ENCODE assay signal across 12 cellular contexts in the genomic region with DNA sequence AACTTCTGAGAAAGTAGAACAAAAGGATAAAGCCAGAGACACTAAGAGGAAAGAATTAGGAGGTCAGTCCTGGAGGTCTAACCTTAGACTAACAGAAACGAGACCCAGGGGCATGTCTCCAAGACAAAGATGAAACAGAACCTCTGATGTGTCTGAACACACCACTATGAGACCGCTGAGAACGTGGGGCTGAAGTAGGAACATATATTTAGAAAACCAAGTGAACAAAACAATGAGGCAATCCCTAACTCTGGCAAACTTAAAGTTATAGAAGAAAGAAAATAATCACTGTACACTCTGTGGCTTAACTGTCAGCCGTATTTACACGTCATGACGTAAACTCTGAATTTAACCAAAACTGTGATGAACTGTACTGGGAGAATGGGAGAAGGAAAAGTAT. TPM values are rescaled to one million over a fixed set of nuclear protein-coding genes. Genes with fewer than 3 reads are reported as not detected.
DNase-seq lines count a peak whose midpoint lies in the region; ATAC-seq, FAIRE-seq and TF ChIP-seq lines count a peak whose summit lies in the region.
"Had no signal": no experiment of that assay in that cellular context is flagged by ENCODE, and none has a peak within 500 bp of the region (broad histone marks: within the 10 kb centered on the region; RNA-seq: fewer than 3 reads in every experiment).

No MANE protein-coding gene starts in this region.

- H4K8ac ChIP-seq in H1 (ENCODE audit: extremely low read depth, insufficient read depth, low read length) = no peak overlapping the region

- FAIRE-seq in H1 (lab: Jason Lieb, UNC) = no peak
- FAIRE-seq: pancreas had no signal

- TF ChIP-seq POLR2A in breast epithelium (IDR thresholded peaks at IDR 0.05) (no peak), H1 (IDR thresholded peaks at IDR 0.05; ENCODE audit: control extremely low read depth in 1 of 2, low read depth in 2 of 2, low read length in 2 of 2) (peak in 1 of 2 experiments; percentile 32; a peak in 2 of 3 replicates), transverse colon (IDR thresholded peaks at IDR 0.05) (no peak)

- peak overlapping the region; percentile 48 for H3K56ac ChIP-seq in H1 (replicated peaks; ENCODE audit: insufficient read length, low read depth, low read length)

- H2BK12ac ChIP-seq in H1 (ENCODE audit: low read depth, low read length) = peak overlapping the region; percentile 96; the same call in 1 of the 2 replicates

- in situ Hi-C loops in mammary epithelial cell (cut with MboI; ENCODE audit: low sequenced_read_pairs in 2 of 2) = no loop called here
- in situ Hi-C loops in transverse colon (cut with MboI; ENCODE audit: low pct_ligation_motif_present in 1 of 4, low pct_unique_long_range_greater_than_20kb in 1 of 4, low sequenced_read_pairs in 3 of 4) = no loop called here

- H2BK15ac ChIP-seq in H1 (ENCODE audit: low read length) = no peak overlapping the region

- peak overlapping the region; percentile 80 for H4K5ac ChIP-seq in H1 (ENCODE audit: insufficient read length, low read depth, low read length)

- no peak overlapping the region for H3K23ac ChIP-seq in H1 (ENCODE audit: insufficient read length)

- TF ChIP-seq CTCF in breast epithelium (IDR thresholded peaks at IDR 0.05) (no peak), mammary epithelial cell (conservative IDR thresholded peaks at IDR 0.05 in 1 of 2, IDR thresholded peaks at IDR 0.05 in 1 of 2; ENCODE audit: extremely low read depth in 1 of 2, insufficient read depth in 1 of 2, low read depth in 1 of 2, low read length in 2 of 2) (no peak), H1 (IDR thresholded peaks at IDR 0.05; ENCODE audit: control extremely low read depth in 1 of 3, insufficient read depth in 1 of 3, low read depth in 1 of 3, low read length in 3 of 3) (no peak), transverse colon (IDR thresholded peaks at IDR 0.05) (no peak), OCI-LY7 (conservative IDR thresholded peaks at IDR 0.05; ENCODE audit: low read length) (no peak)

- peak overlapping the region; percentile 97 to 100 for H3K27ac ChIP-seq in breast epithelium
- no peak overlapping the region for H3K27ac ChIP-seq in mammary epithelial cell (ENCODE audit: insufficient read depth, low read depth, low read length)
- peak overlapping the region; percentile 81 for H3K27ac ChIP-seq in H1 (ENCODE audit: low read depth, low read length)
- H3K27ac ChIP-seq in muscle layer of colon (ENCODE audit: low read depth, low read length) = peak overlapping the region; percentile 99
- peak overlapping the region; percentile 91 to 97 (median 94) for H3K27ac ChIP-seq in transverse colon
- H3K27ac ChIP-seq in OCI-LY7 (ENCODE audit: low read depth, low read length, poor library complexity, severe bottlenecking) = no peak overlapping the region

- DNase-seq in breast epithelium (ENCODE audit: low spot score in 2 of 2) (no peak), mammary epithelial cell (no peak), H1 (ENCODE audit: low read depth in 1 of 2, low spot score in 2 of 2) (no peak), transverse colon (no peak), T1000 (lab: John Stamatoyannopoulos, UW) (no peak), OCI-LY7 (ENCODE audit: low spot score) (no peak)
- DNase-seq: activated CD8-positive, alpha-beta T cell treated with anti-CD3 and anti-CD28 coated beads, Interleukin-2, amount 10 ng/mL, durations not matched to agents 7 days and 5 days; NCI-H526; pancreas had no signal

- peak overlapping the region; percentile 77 for H4K91ac ChIP-seq in H1 (replicated peaks; ENCODE audit: insufficient read length, low read length)

- CTCF ChIA-PET in mammary epithelial cell (lab: Charles Lee; ENCODE audit: low non-redundant PET) = no interaction called here
- CTCF ChIA-PET in H1 (lab: Charles Lee; ENCODE audit: partially characterized antibody) = interaction anchor here (2.5 kb wide), 2 partner anchors 10 to 25 kb away, joined by 7 to 16 read pairs; no protein-coding TSS in a partner anchor
- CTCF ChIA-PET in OCI-LY7 (lab: Charles Lee; ENCODE audit: unreplicated experiment) = no interaction called here

- peak overlapping the region; percentile 99 for H2BK5ac ChIP-seq in H1 (ENCODE audit: low read depth, low read length)

- H3K4me3 ChIP-seq in breast epithelium (no peak overlapping the region), mammary epithelial cell (replicated peaks in 1 of 3; ENCODE audit: insufficient read depth in 1 of 3, low read depth in 2 of 3, low read length in 3 of 3) (no peak overlapping the region), H1 (ENCODE audit: extremely low read depth in 1 of 4, insufficient read depth in 2 of 4, low read depth in 3 of 4, low read length in 4 of 4) (peak overlapping the region in 1 of 4 experiments; percentile 33; a peak in 1 of 8 replicates), muscle layer of colon (ENCODE audit: low read depth in 1 of 2, low read length in 2 of 2) (no peak overlapping the region), transverse colon (no peak overlapping the region), OCI-LY7 (ENCODE audit: low read depth, low read length, poor library complexity, severe bottlenecking) (no peak overlapping the region)
- H3K4me3 ChIP-seq: pancreas had no signal

- dilution Hi-C loops in mammary epithelial cell (cut with HindIII; ENCODE audit: low sequenced_read_pairs) = no loop called here

- ATAC-seq in GM18907 (IDR thresholded peaks at IDR 0.05; ENCODE audit: unreplicated experiment) = no peak
- ATAC-seq: activated CD8-positive, alpha-beta T cell treated with anti-CD3 and anti-CD28 coated beads, Interleukin-2, amount 10 ng/mL, durations not matched to agents 7 days and 5 days; pancreas; SK-N-SH treated with all-trans-retinoic acid at 6 μM for 48 hours had no signal

- no peak overlapping the region for H3K4ac ChIP-seq in H1 (replicated peaks; ENCODE audit: insufficient read length, low read depth, low read length)

- H3K9me2 ChIP-seq in OCI-LY7 (ENCODE audit: insufficient read depth, low read length) = no peaks in the 10 kb centered on the region

- H3K4me2 ChIP-seq in mammary epithelial cell (ENCODE audit: insufficient read depth, low read depth, low read length) = no peak overlapping the region
- peak overlapping the region; percentile 63 to 89 for H3K4me2 ChIP-seq in H1 (ENCODE audit: insufficient read depth in 1 of 2, low read depth in 2 of 2, low read length in 2 of 2)
- no peak overlapping the region for H3K4me2 ChIP-seq in OCI-LY7 (ENCODE audit: low read length)

- WGBS in mammary epithelial cell (ENCODE audit: low coverage, missing lambda C conversion rate) = 68% methylated on average over 6 of the region's 6 CpGs
- 50% methylated on average over 6 of the region's 6 CpGs; no CpG with 5 or more reads in 1 of the 2 experiments for WGBS in H1 (ENCODE audit: extremely low coverage in 1 of 2, insufficient coverage in 1 of 2, insufficient read length in 1 of 2, insufficient replicate concordance in 2 of 2, low coverage in 1 of 2, low lambda C conversion rate in 2 of 2, missing lambda C conversion rate in 1 of 2), 2 experiments
- WGBS in transverse colon (ENCODE audit: low coverage in 1 of 2), 2 donors = 56 to 72% methylated on average over 6 of the region's 6 CpGs

- no peak overlapping the region for H3K14ac ChIP-seq in H1 (ENCODE audit: insufficient read length)

- H4K20me1 ChIP-seq in mammary epithelial cell (ENCODE audit: insufficient read depth, low read length) (no peaks in the 10 kb centered on the region), H1 (replicated peaks in 1 of 2; ENCODE audit: control insufficient read depth in 1 of 2, insufficient read depth in 2 of 2, low read length in 2 of 2) (no peaks in the 10 kb centered on the region), OCI-LY7 (ENCODE audit: insufficient read depth, low read length) (no peaks in the 10 kb centered on the region)

- no peaks in the 10 kb centered on the region for H3K27me3 ChIP-seq in breast epithelium
- H3K27me3 ChIP-seq in mammary epithelial cell (ENCODE audit: insufficient read depth, low read length) = no peaks in the 10 kb centered on the region
- H3K27me3 ChIP-seq in H1 (replicated peaks in 1 of 4; ENCODE audit: control insufficient read depth in 3 of 4, extremely low read depth in 1 of 4, insufficient read depth in 3 of 4, low read length in 3 of 4) = no peaks in the 10 kb centered on the region
- H3K27me3 ChIP-seq in muscle layer of colon (ENCODE audit: control insufficient read depth in 1 of 2, insufficient read depth in 2 of 2, low read length in 2 of 2) = no peaks in the 10 kb centered on the region
- no peaks in the 10 kb centered on the region for H3K27me3 ChIP-seq in transverse colon
- H3K27me3 ChIP-seq: pancreas had no signal

- H3K36me3 ChIP-seq in breast epithelium (no peaks in the 10 kb centered on the region), mammary epithelial cell (ENCODE audit: insufficient read depth, low read length) (peaks cover 31% of the 10 kb centered on the region), H1 (ENCODE audit: control insufficient read depth in 2 of 4, insufficient read depth in 4 of 4, low read length in 3 of 4) (peaks cover 14 to 40% (median 31%) of the 10 kb centered on the region in 4 experiments; a peak in 7 of 8 replicates), muscle layer of colon (ENCODE audit: insufficient read depth, low read length) (peaks cover 48% of the 10 kb centered on the region), transverse colon (peaks cover 0 to 32% (median 18%) of the 10 kb centered on the region in 4 donors), OCI-LY7 (ENCODE audit: insufficient read depth, low read length) (peaks cover 62% of the 10 kb centered on the region)

- intact Hi-C loops in breast epithelium (cut with DNase I; ENCODE audit: low total_unique reads) = no loop called here
- intact Hi-C loops in mammary epithelial cell (cut with micrococcal nuclease) = no loop called here
- intact Hi-C loops in transverse colon (cut with DNase I; ENCODE audit: low total_unique reads) = no loop called here
- intact Hi-C loops in OCI-LY7 (cut with micrococcal nuclease; ENCODE audit: unreplicated experiment) = no loop called here

- H3K79me2 ChIP-seq in mammary epithelial cell (ENCODE audit: insufficient read depth, low read length) = peaks cover 93% of the 10 kb centered on the region
- peaks cover 9 to 61% of the 10 kb centered on the region in 2 experiments for H3K79me2 ChIP-seq in H1 (ENCODE audit: control insufficient read depth in 1 of 2, insufficient read depth in 2 of 2, low read length in 2 of 2)
- peaks cover 12% of the 10 kb centered on the region; the same call in 1 of the 2 replicates for H3K79me2 ChIP-seq in OCI-LY7 (ENCODE audit: insufficient read depth, low read depth, low read length)

- H3K9me3 ChIP-seq in breast epithelium = no peaks in the 10 kb centered on the region
- H3K9me3 ChIP-seq in mammary epithelial cell (replicated peaks; ENCODE audit: insufficient read depth, low read length) = no peaks in the 10 kb centered on the region
- no peaks in the 10 kb centered on the region for H3K9me3 ChIP-seq in H1 (ENCODE audit: insufficient read depth in 2 of 2, low read depth in 1 of 2, low read length in 1 of 2)
- no peaks in the 10 kb centered on the region for H3K9me3 ChIP-seq in muscle layer of colon (ENCODE audit: low read length)
- H3K9me3 ChIP-seq in transverse colon = no peaks in the 10 kb centered on the region
- no peaks in the 10 kb centered on the region for H3K9me3 ChIP-seq in OCI-LY7 (ENCODE audit: low read length)
- H3K9me3 ChIP-seq: pancreas had no signal

- H2BK120ac ChIP-seq in H1 (replicated peaks; ENCODE audit: low read depth, low read length) = peak overlapping the region; percentile 4

- H3K79me1 ChIP-seq in H1 (ENCODE audit: low read depth, low read length) = peaks cover 6% of the 10 kb centered on the region

- 0 out of 2 replicates have a peak overlapping the region, but pooled peaks have one; percentile 6 for H2BK20ac ChIP-seq in H1 (ENCODE audit: low read length)

- peak overlapping the region; percentile 26; the same call in 1 of the 2 replicates for H3K18ac ChIP-seq in H1 (ENCODE audit: extremely low read depth, low read length)

- peaks cover 2% of the 10 kb centered on the region; the same call in 1 of the 2 replicates for H3K23me2 ChIP-seq in H1 (ENCODE audit: low read depth, low read length)

- TF ChIP-seq EP300 in H1 (IDR thresholded peaks at IDR 0.05; ENCODE audit: borderline replicate concordance in 1 of 2, low read depth in 2 of 2, low read length in 2 of 2) (no peak), transverse colon (IDR thresholded peaks at IDR 0.05; ENCODE audit: low read depth) (no peak)

- H2AK5ac ChIP-seq in H1 (ENCODE audit: low read depth, low read length) = peak overlapping the region; percentile 89; the same call in 1 of the 2 replicates

- H3K4me1 ChIP-seq in breast epithelium (peaks cover 28 to 38% of the 10 kb centered on the region in 2 donors), mammary epithelial cell (ENCODE audit: insufficient read depth, low read length) (peaks cover 38% of the 10 kb centered on the region), H1 (replicated peaks in 1 of 4; ENCODE audit: control insufficient read depth in 3 of 4, insufficient read depth in 4 of 4, low read length in 3 of 4) (peaks cover 40 to 66% (median 52%) of the 10 kb centered on the region in 4 experiments), muscle layer of colon (ENCODE audit: insufficient read depth, low read length) (peaks cover 86% of the 10 kb centered on the region), transverse colon (peaks cover 48 to 68% (median 59%) of the 10 kb centered on the region in 4 donors), OCI-LY7 (ENCODE audit: insufficient read depth, low read length, poor library complexity, severe bottlenecking) (peaks cover 13% of the 10 kb centered on the region)

- POLR2A ChIA-PET in H1 (lab: Charles Lee; ENCODE audit: partially characterized antibody) = interaction anchor here (1.2 to 2.7 kb wide), 5 partner anchors 11 to 37 kb away, joined by 3 to 14 read pairs (median 11); a partner anchor contains a TSS
- POLR2A ChIA-PET in OCI-LY7 (lab: Charles Lee) = no interaction called here

- BruUV-seq in mammary epithelial cell (replicated peaks; lab: Mats Ljungman, UMichigan) (no TSS peak), OCI-LY7 (replicated peaks; lab: Mats Ljungman, UMichigan) (no TSS peak)

- H3K9ac ChIP-seq in mammary epithelial cell (ENCODE audit: insufficient read depth, low read length) = no peak overlapping the region
- H3K9ac ChIP-seq in H1 (replicated peaks in 1 of 4; ENCODE audit: extremely low read depth in 1 of 4, low read depth in 3 of 4, low read length in 3 of 4) = peak overlapping the region in 1 of 4 experiments; percentile 46; a peak in 2 of 7 replicates
- peak overlapping the region; percentile 42 for H3K9ac ChIP-seq in muscle layer of colon (ENCODE audit: low read length)

- H2AFZ ChIP-seq in mammary epithelial cell (ENCODE audit: low read depth, low read length) (no peak overlapping the region), H1 (ENCODE audit: low read length) (no peak overlapping the region), OCI-LY7 (ENCODE audit: low read length) (no peak overlapping the region)

- TF ChIP-seq RAD21 in H1 (IDR thresholded peaks at IDR 0.05 in 1 of 2, conservative IDR thresholded peaks at IDR 0.05 in 1 of 2; ENCODE audit: low read depth in 2 of 2, low read length in 2 of 2) = no peak

RNA-seq across cellular contexts. Expression of a gene that starts 17.9 kb away (rescaled TPM):
- total RNA-seq in breast epithelium (10 to 100 TPM; 65.3 to 86.2 (median 70.4) TPM), mammary epithelial cell (100 to 1,000 TPM in 1 of 2 donors, 10 to 100 TPM in 1; 71.2 to 125 TPM), transverse colon (100 to 1,000 TPM in 1 of 4 donors, 10 to 100 TPM in 3; 67.2 to 126 (median 79.5) TPM), OCI-LY7 (2022) (43.5 and 45.7 TPM in 2 replicates)
- polyA plus RNA-seq in mammary epithelial cell (72.5 TPM), H1 (2011; rRNA removed) (45.3 and 59.6 TPM in 2 replicates)
- polyA minus RNA-seq in mammary epithelial cell = 126 TPM
- total RNA-seq in H1 (2021; fragmentation: NEBNext Ultra II Directional; extraction: Animal tissue kit (Norgen Biotek cat#: 25700)) = 52.4 and 54.3 TPM in 2 replicates
- polyA plus RNA-seq in H1 (2011; cell fraction: cytosol; rRNA removed) = 47.2 TPM
- polyA plus RNA-seq in H1 (2011; cell fraction: nucleus; rRNA removed) = 64.7 TPM
- polyA plus RNA-seq in H1 (2012, experiment 1 of 2) = 35.2 to 45.9 TPM (median 38.3 TPM) in 4 replicates
- 22.6 TPM for polyA plus RNA-seq in H1 (2012, experiment 2 of 2)
- polyA plus RNA-seq in H1 (2013, experiment 1 of 2) = 30.1 TPM
- polyA plus RNA-seq in H1 (2013, experiment 2 of 2) = 33.7 TPM
- 113 and 125 TPM in 2 replicates for polyA minus RNA-seq in H1 (2011; rRNA and poly(A)+ RNA removed)
- polyA minus RNA-seq in H1 (2011; cell fraction: cytosol; rRNA and poly(A)+ RNA removed) = 49.3 TPM
- 86.0 TPM for polyA minus RNA-seq in H1 (2011; cell fraction: nucleus; rRNA and poly(A)+ RNA removed)
- 26.4 and 28.1 TPM in 2 replicates for total RNA-seq in OCI-LY7 (2014; rRNA removed; shearing (Covaris generic))

RNA-seq across cellular contexts. Expression of a gene that starts 18.2 kb away (rescaled TPM):
- total RNA-seq in breast epithelium (10 to 100 TPM; 34.7 to 54.7 (median 47.7) TPM), mammary epithelial cell (10 to 100 TPM; 31.2 to 53.7 TPM), transverse colon (10 to 100 TPM; 34.4 to 73.0 (median 71.6) TPM), OCI-LY7 (2022) (27.8 and 32.7 TPM in 2 replicates)
- polyA plus RNA-seq in mammary epithelial cell (21.5 TPM), H1 (2011; rRNA removed) (14.0 and 17.1 TPM in 2 replicates)
- polyA minus RNA-seq in mammary epithelial cell = 103 TPM
- 21.1 and 21.8 TPM in 2 replicates for total RNA-seq in H1 (2021; fragmentation: NEBNext Ultra II Directional; extraction: Animal tissue kit (Norgen Biotek cat#: 25700))
- polyA plus RNA-seq in H1 (2011; cell fraction: cytosol; rRNA removed) = 15.4 TPM
- 42.4 TPM for polyA plus RNA-seq in H1 (2011; cell fraction: nucleus; rRNA removed)
- polyA plus RNA-seq in H1 (2012, experiment 1 of 2) = 13.8 to 15.2 TPM (median 14.2 TPM) in 4 replicates
- polyA plus RNA-seq in H1 (2012, experiment 2 of 2) = 6.5 TPM
- polyA plus RNA-seq in H1 (2013, experiment 1 of 2) = 14.9 TPM
- polyA plus RNA-seq in H1 (2013, experiment 2 of 2) = 15.1 TPM
- 29.4 and 36.8 TPM in 2 replicates for polyA minus RNA-seq in H1 (2011; rRNA and poly(A)+ RNA removed)
- polyA minus RNA-seq in H1 (2011; cell fraction: cytosol; rRNA and poly(A)+ RNA removed) = 13.9 TPM
- 40.1 TPM for polyA minus RNA-seq in H1 (2011; cell fraction: nucleus; rRNA and poly(A)+ RNA removed)
- 21.2 and 32.6 TPM in 2 replicates for total RNA-seq in OCI-LY7 (2014; rRNA removed; shearing (Covaris generic))

Comparison
In these comparisons a context has a peak if more than half of its experiments do, and no peak if none do; other contexts are left out.
1. H3K27ac ChIP-seq: peak in breast epithelium (2 of 2), H1 (single experiment), muscle layer of colon (single experiment) and transverse colon (4 of 4); none in mammary epithelial cell (single experiment) and OCI-LY7 (single experiment).
2. H3K4me2 ChIP-seq: peak in H1 (2 of 2); none in mammary epithelial cell (single experiment) and OCI-LY7 (single experiment).